ENCODE assay signal across 11 cellular contexts in genomic region chr15:74808073-74808839, GRCh38. TPM values are rescaled to one million over a fixed set of nuclear protein-coding genes. Genes with fewer than 3 reads are reported as not detected.
A peak's percentile ranks its signal among the peaks of the same experiment; 100 is the strongest.
DNase-seq lines count a peak whose midpoint lies in the region; ATAC-seq and TF ChIP-seq lines count a peak whose summit lies in the region.
"Had no signal": no experiment of that assay in that cellular context is flagged by ENCODE, and none has a peak within 500 bp of the region (broad histone marks: within the 10 kb centered on the region; RNA-seq: fewer than 3 reads in every experiment).

No MANE protein-coding gene starts in this region.

- TF ChIP-seq CTCF in LNCaP clone FGC (IDR thresholded peaks at IDR 0.05; ENCODE audit: control insufficient read depth, extremely low read depth, insufficient read depth), result no peak
- TF ChIP-seq CTCF in natural killer cell (IDR thresholded peaks at IDR 0.05), result no peak

- H3K9me3 Mint-ChIP-seq in natural killer cell, result no peaks in the 10 kb centered on the region

- DNase-seq in Caki2 (ENCODE audit: low read depth) (peak; percentile 46), LNCaP clone FGC (ENCODE audit: low read depth) (peak; percentile 88), cerebellar cortex (ENCODE audit: low spot score) (peak; percentile 85), natural killer cell (no peak), medulla oblongata (ENCODE audit: extremely low spot score) (no peak), aorta (no peak), ecto neural progenitor cell (ENCODE audit: low spot score) (no peak)
- DNase-seq: activated CD4-positive, alpha-beta T cell treated with anti-CD3 and anti-CD28 coated beads, Interleukin-2, amount 50 U/mL, for 4 hours; DND-41; SK-N-SH; stimulated activated CD4-positive, alpha-beta T cell treated with anti-CD3 and anti-CD28 coated beads, Interleukin-15, amount 100 ng/mL, for 24 hours had no signal

- no peaks in the 10 kb centered on the region for H3K36me3 Mint-ChIP-seq in natural killer cell

- in situ Hi-C loops in Caki2 (cut with HindIII; ENCODE audit: low pct_unique_long_range_greater_than_20kb, low sequenced_read_pairs), result no loop called here

- no peaks in the 10 kb centered on the region for H3K36me3 ChIP-seq in aorta (ENCODE audit: control insufficient read depth in 1 of 2, insufficient read depth in 2 of 2, low read length in 1 of 2)

- no peak overlapping the region for H3K4me3 ChIP-seq in LNCaP clone FGC (ENCODE audit: low read depth, low read length)
- H3K4me3 ChIP-seq in aorta (ENCODE audit: low read length in 2 of 2), result no peak overlapping the region

- H3K4me1 Mint-ChIP-seq in natural killer cell, result peaks cover 5 to 39% of the 10 kb centered on the region in 2 donors

- WGBS in aorta, 2 donors, result 64 to 77% methylated on average over 18 of the region's 18 CpGs

- H3K9me3 ChIP-seq in aorta (ENCODE audit: control insufficient read depth, low read length), result no peaks in the 10 kb centered on the region
- H3K9me3 ChIP-seq: SK-N-SH had no signal

- H3K27ac Mint-ChIP-seq in natural killer cell, result peak overlapping the region; percentile 65 to 84

- H3K27me3 ChIP-seq in aorta (ENCODE audit: control insufficient read depth in 1 of 2, insufficient read depth in 2 of 2, low read length in 1 of 2), result no peaks in the 10 kb centered on the region

- intact Hi-C loops in natural killer cell (cut with micrococcal nuclease) (no loop called here), aorta (cut with DNase I) (loop anchor here in 1 of 2 donors (5.0 kb wide), 1 partner anchor 36 kb away; no protein-coding TSS in a partner anchor)

- no peaks in the 10 kb centered on the region for H3K4me1 ChIP-seq in aorta (ENCODE audit: control insufficient read depth in 1 of 2, insufficient read depth in 2 of 2, low read length in 2 of 2)

- H3K27ac ChIP-seq in aorta (ENCODE audit: low read depth in 1 of 2, low read length in 2 of 2), result no peak overlapping the region

- ATAC-seq in natural killer cell, result no peak
- no peak for ATAC-seq in aorta (ENCODE audit: low FRiP score)

- H3K27me3 Mint-ChIP-seq in natural killer cell (ENCODE audit: low read depth in 2 of 2), result peaks cover 0 to 3% of the 10 kb centered on the region in 2 donors

- H3K4me3 Mint-ChIP-seq in natural killer cell, result no peak overlapping the region

RNA-seq across cellular contexts. Expression of gene LMAN1L, which starts 4.4 kb away (rescaled TPM):
- total RNA-seq in Caki2 (2014; rRNA removed; shearing (Covaris generic); ENCODE audit: low replicate concordance), result not detected in 2 replicates
- total RNA-seq in natural killer cell, result 1 to 10 TPM in 1 of 3 donors, under 1 TPM in 2; 0.72 to 1.1 (median 0.94) TPM
- total RNA-seq in aorta, result under 1 TPM in 1 of 2 donors, not detected in 1; 0.30 TPM
- under 1 TPM in 1 of 2 donors, not detected in 1; 0.15 TPM for polyA plus RNA-seq in aorta

RNA-seq across cellular contexts. Expression of gene CPLX3, which starts 18.2 kb away (rescaled TPM):
- total RNA-seq in Caki2 (2014; rRNA removed; shearing (Covaris generic); ENCODE audit: low replicate concordance), result not detected in 2 replicates
- under 1 TPM in 2 of 3 donors, not detected in 1; 0.16 to 0.93 TPM for total RNA-seq in natural killer cell
- not detected for total RNA-seq in aorta
- polyA plus RNA-seq in aorta, result under 1 TPM; 0.05 to 0.13 TPM
- polyA plus RNA-seq: SK-N-SH had no signal

RNA-seq across cellular contexts. Expression of gene CSK, which starts 26.4 kb away (rescaled TPM):
- 16.0 and 21.3 TPM in 2 replicates for total RNA-seq in Caki2 (2014; rRNA removed; shearing (Covaris generic); ENCODE audit: low replicate concordance)
- total RNA-seq in natural killer cell (100 to 1,000 TPM; 282 to 334 (median 287) TPM), aorta (10 to 100 TPM; 34.9 to 55.2 TPM)
- 10 to 100 TPM; 21.8 to 29.8 TPM for polyA plus RNA-seq in aorta

RNA-seq across cellular contexts. Expression of gene ULK3, which starts 34.7 kb away (rescaled TPM):
- total RNA-seq in Caki2 (2014; rRNA removed; shearing (Covaris generic); ENCODE audit: low replicate concordance), result 16.0 and 30.4 TPM in 2 replicates
- total RNA-seq in natural killer cell (10 to 100 TPM; 54.8 to 75.1 (median 64.7) TPM), aorta (10 to 100 TPM; 19.3 to 31.6 TPM)
- polyA plus RNA-seq in aorta, result 10 to 100 TPM; 17.7 to 43.6 TPM

RNA-seq across cellular contexts. Expression of gene CYP1A2, which starts 59.6 kb away (rescaled TPM):
- not detected in 2 replicates for total RNA-seq in Caki2 (2014; rRNA removed; shearing (Covaris generic); ENCODE audit: low replicate concordance)
- total RNA-seq in natural killer cell (not detected), aorta (not detected)
- not detected for polyA plus RNA-seq in aorta
- polyA plus RNA-seq: SK-N-SH had no signal

Comparison
In these comparisons a context has a peak if more than half of its experiments do, and no peak if none do; other contexts are left out.
1. DNase-seq: peak in Caki2 (single experiment), LNCaP clone FGC (single experiment) and cerebellar cortex (single experiment); none in natural killer cell (single experiment), medulla oblongata (single experiment), aorta (0 of 2) and ecto neural progenitor cell (single experiment).
2. RNA of gene CSK, which starts 26.4 kb away (total RNA-seq): 282 to 334 TPM in natural killer cell; 34.9 to 55.2 TPM in aorta and 16.0 to 21.3 TPM in Caki2; every median in the first group is over 4 times any median in the second.